1 cellular context compared by ENCODE assay signal in the genomic region with DNA sequence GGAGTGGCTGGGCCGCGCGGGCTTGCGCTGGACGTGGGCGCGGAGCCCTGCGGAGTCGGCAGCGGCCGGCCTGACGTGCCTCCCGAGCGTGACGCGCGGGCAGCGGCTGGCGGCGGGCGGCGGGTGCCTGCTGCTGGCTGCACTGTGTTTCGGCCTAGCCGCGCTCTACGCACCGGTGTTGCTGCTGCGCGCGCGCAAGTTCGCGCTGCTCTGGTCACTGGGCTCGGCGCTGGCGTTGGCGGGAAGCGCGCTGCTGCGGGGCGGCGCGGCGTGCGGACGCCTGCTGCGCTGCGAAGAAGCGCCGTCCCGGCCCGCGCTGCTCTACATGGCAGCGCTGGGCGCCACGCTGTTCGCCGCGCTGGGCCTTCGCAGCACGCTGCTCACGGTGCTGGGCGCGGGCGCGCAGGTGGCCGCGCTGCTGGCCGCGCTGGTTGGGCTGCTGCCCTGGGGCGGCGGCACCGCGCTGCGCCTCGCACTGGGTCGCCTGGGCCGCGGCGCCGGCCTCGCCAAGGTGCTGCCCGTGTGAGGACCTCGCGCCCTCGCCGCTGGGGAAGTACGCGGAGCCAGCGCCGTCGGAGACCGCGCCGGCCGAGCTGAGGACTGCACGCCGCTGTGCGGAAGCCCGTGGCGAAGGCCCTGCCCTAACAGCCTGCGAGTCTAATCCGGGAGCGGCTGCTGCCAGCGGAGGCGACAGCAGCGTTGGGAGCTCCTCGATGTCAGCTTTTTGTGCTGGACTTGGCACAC.
TF ChIP-seq lines count a peak whose summit lies in the region.

No MANE protein-coding gene starts in this region.

TF ChIP-seq in HepG2, 621 proteins besides CTCF, POLR2A, EP300 and RAD21 (continued from another document):
- TF ChIP-seq, protein P1, sequence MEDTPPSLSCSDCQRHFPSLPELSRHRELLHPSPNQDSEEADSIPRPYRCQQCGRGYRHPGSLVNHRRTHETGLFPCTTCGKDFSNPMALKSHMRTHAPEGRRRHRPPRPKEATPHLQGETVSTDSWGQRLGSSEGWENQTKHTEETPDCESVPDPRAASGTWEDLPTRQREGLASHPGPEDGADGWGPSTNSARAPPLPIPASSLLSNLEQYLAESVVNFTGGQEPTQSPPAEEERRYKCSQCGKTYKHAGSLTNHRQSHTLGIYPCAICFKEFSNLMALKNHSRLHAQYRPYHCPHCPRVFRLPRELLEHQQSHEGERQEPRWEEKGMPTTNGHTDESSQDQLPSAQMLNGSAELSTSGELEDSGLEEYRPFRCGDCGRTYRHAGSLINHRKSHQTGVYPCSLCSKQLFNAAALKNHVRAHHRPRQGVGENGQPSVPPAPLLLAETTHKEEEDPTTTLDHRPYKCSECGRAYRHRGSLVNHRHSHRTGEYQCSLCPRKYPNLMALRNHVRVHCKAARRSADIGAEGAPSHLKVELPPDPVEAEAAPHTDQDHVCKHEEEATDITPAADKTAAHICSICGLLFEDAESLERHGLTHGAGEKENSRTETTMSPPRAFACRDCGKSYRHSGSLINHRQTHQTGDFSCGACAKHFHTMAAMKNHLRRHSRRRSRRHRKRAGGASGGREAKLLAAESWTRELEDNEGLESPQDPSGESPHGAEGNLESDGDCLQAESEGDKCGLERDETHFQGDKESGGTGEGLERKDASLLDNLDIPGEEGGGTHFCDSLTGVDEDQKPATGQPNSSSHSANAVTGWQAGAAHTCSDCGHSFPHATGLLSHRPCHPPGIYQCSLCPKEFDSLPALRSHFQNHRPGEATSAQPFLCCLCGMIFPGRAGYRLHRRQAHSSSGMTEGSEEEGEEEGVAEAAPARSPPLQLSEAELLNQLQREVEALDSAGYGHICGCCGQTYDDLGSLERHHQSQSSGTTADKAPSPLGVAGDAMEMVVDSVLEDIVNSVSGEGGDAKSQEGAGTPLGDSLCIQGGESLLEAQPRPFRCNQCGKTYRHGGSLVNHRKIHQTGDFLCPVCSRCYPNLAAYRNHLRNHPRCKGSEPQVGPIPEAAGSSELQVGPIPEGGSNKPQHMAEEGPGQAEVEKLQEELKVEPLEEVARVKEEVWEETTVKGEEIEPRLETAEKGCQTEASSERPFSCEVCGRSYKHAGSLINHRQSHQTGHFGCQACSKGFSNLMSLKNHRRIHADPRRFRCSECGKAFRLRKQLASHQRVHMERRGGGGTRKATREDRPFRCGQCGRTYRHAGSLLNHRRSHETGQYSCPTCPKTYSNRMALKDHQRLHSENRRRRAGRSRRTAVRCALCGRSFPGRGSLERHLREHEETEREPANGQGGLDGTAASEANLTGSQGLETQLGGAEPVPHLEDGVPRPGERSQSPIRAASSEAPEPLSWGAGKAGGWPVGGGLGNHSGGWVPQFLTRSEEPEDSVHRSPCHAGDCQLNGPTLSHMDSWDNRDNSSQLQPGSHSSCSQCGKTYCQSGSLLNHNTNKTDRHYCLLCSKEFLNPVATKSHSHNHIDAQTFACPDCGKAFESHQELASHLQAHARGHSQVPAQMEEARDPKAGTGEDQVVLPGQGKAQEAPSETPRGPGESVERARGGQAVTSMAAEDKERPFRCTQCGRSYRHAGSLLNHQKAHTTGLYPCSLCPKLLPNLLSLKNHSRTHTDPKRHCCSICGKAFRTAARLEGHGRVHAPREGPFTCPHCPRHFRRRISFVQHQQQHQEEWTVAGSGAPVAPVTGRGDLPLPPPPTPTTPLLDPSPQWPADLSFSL (CRISPR knock-in tag; IDR thresholded peaks at IDR 0.05): no peak
- TF ChIP-seq, protein P2, sequence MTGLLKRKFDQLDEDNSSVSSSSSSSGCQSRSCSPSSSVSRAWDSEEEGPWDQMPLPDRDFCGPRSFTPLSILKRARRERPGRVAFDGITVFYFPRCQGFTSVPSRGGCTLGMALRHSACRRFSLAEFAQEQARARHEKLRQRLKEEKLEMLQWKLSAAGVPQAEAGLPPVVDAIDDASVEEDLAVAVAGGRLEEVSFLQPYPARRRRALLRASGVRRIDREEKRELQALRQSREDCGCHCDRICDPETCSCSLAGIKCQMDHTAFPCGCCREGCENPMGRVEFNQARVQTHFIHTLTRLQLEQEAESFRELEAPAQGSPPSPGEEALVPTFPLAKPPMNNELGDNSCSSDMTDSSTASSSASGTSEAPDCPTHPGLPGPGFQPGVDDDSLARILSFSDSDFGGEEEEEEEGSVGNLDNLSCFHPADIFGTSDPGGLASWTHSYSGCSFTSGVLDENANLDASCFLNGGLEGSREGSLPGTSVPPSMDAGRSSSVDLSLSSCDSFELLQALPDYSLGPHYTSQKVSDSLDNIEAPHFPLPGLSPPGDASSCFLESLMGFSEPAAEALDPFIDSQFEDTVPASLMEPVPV (CRISPR knock-in tag; IDR thresholded peaks at IDR 0.05): no peak; the same call in 1 of the 2 replicates
- no peak for TF ChIP-seq HES4 (CRISPR knock-in tag; IDR thresholded peaks at IDR 0.05; ENCODE audit: borderline replicate concordance)
- TF ChIP-seq ZKSCAN8 (CRISPR knock-in tag; IDR thresholded peaks at IDR 0.05; ENCODE audit: borderline replicate concordance): 0 out of 2 replicates have a peak, but pooled peaks have one; percentile 1
- TF ChIP-seq ZNF614 (CRISPR knock-in tag; IDR thresholded peaks at IDR 0.05; ENCODE audit: borderline replicate concordance): no peak
- TF ChIP-seq, protein P3, sequence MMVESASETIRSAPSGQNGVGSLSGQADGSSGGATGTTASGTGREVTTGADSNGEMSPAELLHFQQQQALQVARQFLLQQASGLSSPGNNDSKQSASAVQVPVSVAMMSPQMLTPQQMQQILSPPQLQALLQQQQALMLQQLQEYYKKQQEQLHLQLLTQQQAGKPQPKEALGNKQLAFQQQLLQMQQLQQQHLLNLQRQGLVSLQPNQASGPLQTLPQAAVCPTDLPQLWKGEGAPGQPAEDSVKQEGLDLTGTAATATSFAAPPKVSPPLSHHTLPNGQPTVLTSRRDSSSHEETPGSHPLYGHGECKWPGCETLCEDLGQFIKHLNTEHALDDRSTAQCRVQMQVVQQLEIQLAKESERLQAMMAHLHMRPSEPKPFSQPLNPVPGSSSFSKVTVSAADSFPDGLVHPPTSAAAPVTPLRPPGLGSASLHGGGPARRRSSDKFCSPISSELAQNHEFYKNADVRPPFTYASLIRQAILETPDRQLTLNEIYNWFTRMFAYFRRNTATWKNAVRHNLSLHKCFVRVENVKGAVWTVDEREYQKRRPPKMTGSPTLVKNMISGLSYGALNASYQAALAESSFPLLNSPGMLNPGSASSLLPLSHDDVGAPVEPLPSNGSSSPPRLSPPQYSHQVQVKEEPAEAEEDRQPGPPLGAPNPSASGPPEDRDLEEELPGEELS (CRISPR knock-in tag; IDR thresholded peaks at IDR 0.05): peak; percentile 62
- TF ChIP-seq ZNF33B (CRISPR knock-in tag; IDR thresholded peaks at IDR 0.05): 0 out of 2 replicates have a peak, but pooled peaks have one; percentile 64
- TF ChIP-seq PCBP2 (optimal IDR thresholded peaks at IDR 0.05; ENCODE audit: low read depth, low read length, poor library complexity, severe bottlenecking): no peak
- no peak; the same call in 1 of the 2 replicates for TF ChIP-seq MYNN (CRISPR knock-in tag; IDR thresholded peaks at IDR 0.05; ENCODE audit: low read depth)
- TF ChIP-seq ZFP82 (CRISPR knock-in tag; IDR thresholded peaks at IDR 0.05; ENCODE audit: borderline replicate concordance): no peak; the same call in 1 of the 2 replicates
